14 cellular contexts compared by ENCODE assay signal in genomic region chr4:37661643-37662221, GRCh38. TPM values are rescaled to one million over a fixed set of nuclear protein-coding genes. Genes with fewer than 3 reads are reported as not detected.
DNase-seq lines count a peak whose midpoint lies in the region; ATAC-seq and TF ChIP-seq lines count a peak whose summit lies in the region.
"Had no signal": no experiment of that assay in that cellular context is flagged by ENCODE, and none has a peak within 500 bp of the region (broad histone marks: within the 10 kb centered on the region; RNA-seq: fewer than 3 reads in every experiment).

No MANE protein-coding gene starts in this region.

- no peaks in the 10 kb centered on the region for H3K36me3 ChIP-seq in osteoblast (ENCODE audit: insufficient read depth, low read length)
- H3K36me3 ChIP-seq: uterus had no signal

- H3K79me2 ChIP-seq in osteoblast (ENCODE audit: insufficient read depth, low read length) = peaks cover 32% of the 10 kb centered on the region

- peaks cover 15 to 43% of the 10 kb centered on the region in 2 donors for H3K36me3 Mint-ChIP-seq in CD14-positive monocyte

- H3K27me3 Mint-ChIP-seq in CD14-positive monocyte (ENCODE audit: low read depth in 3 of 3) = no peaks in the 10 kb centered on the region
- H3K27me3 Mint-ChIP-seq: activated CD4-positive, alpha-beta T cell treated with anti-CD3 and anti-CD28 coated beads, Interleukin-2, amount 10 ng/mL, durations not matched to agents 24 days and 14 days; activated naive CD4-positive, alpha-beta T cell treated with anti-CD3 and anti-CD28 coated beads, Interleukin-2, amount 50 U/mL, for 24 hours; effector memory CD8-positive, alpha-beta T cell had no signal

- peaks cover 46% of the 10 kb centered on the region for H3K4me1 Mint-ChIP-seq in CD14-positive monocyte

- no peak for ATAC-seq in GM21529 (IDR thresholded peaks at IDR 0.05; ENCODE audit: unreplicated experiment)
- ATAC-seq in left colon = no peak
- no peak for ATAC-seq in GM19452 (IDR thresholded peaks at IDR 0.05; ENCODE audit: unreplicated experiment)
- ATAC-seq: CD8-positive, alpha-beta T cell; effector memory CD8-positive, alpha-beta T cell had no signal

- H3K27ac ChIP-seq in osteoblast (ENCODE audit: low read depth, low read length) = no peak overlapping the region

- no peaks in the 10 kb centered on the region for H4K20me1 ChIP-seq in osteoblast (ENCODE audit: insufficient read depth, low read length)

- peaks cover 8 to 15% (median 12%) of the 10 kb centered on the region in 7 donors for H3K9me3 Mint-ChIP-seq in CD14-positive monocyte
- H3K9me3 Mint-ChIP-seq: activated naive CD4-positive, alpha-beta T cell treated with anti-CD3 and anti-CD28 coated beads, Interleukin-2, amount 50 U/mL, for 24 hours had no signal

- H3K27me3 ChIP-seq in osteoblast (ENCODE audit: insufficient read depth, low read length) = no peaks in the 10 kb centered on the region
- H3K27me3 ChIP-seq: uterus had no signal

- no peak for TF ChIP-seq CTCF in CD14-positive monocyte (IDR thresholded peaks at IDR 0.05)
- TF ChIP-seq CTCF in osteoblast (IDR thresholded peaks at IDR 0.05; ENCODE audit: extremely low read depth, low read depth, low read length) = no peak

- peak overlapping the region in 5 of 7 donors; percentile 19 to 77 (median 72) for H3K27ac Mint-ChIP-seq in CD14-positive monocyte
- H3K27ac Mint-ChIP-seq: activated CD4-positive, alpha-beta T cell treated with anti-CD3 and anti-CD28 coated beads, Interleukin-2, amount 10 ng/mL, durations not matched to agents 24 days and 14 days; activated naive CD4-positive, alpha-beta T cell treated with anti-CD3 and anti-CD28 coated beads, Interleukin-2, amount 50 U/mL, for 24 hours; CD8-positive, alpha-beta T cell had no signal

- H3K4me3 ChIP-seq in osteoblast (ENCODE audit: insufficient read depth, low read length) = no peak overlapping the region
- H3K4me3 ChIP-seq: uterus had no signal

- intact Hi-C loops in CD14-positive monocyte (cut with micrococcal nuclease) = no loop called here
- intact Hi-C loops in left colon (cut with DNase I, micrococcal nuclease) = no loop called here

- no peak for DNase-seq in CD14-positive monocyte (ENCODE audit: low spot score)
- peak; percentile 33 for DNase-seq in NCI-H1694 treated with DMSO at 0.1 percent for 48 hours (lab: John Stamatoyannopoulos, UW)
- DNase-seq in dermis blood vessel endothelial cell = peak; percentile 38
- DNase-seq in osteoblast (ENCODE audit: insufficient read length, low spot score, missing footprints) = peak; percentile 63
- DNase-seq in stimulated activated naive CD4-positive, alpha-beta T cell treated with Interleukin-2 at 50 U/mL for 16 hours (lab: John Stamatoyannopoulos, UW) = no peak
- no peak for DNase-seq in left colon
- DNase-seq: activated CD4-positive, alpha-beta T cell treated with anti-CD3 and anti-CD28 coated beads, Interleukin-2, amount 10 ng/mL, durations not matched to agents 24 days and 14 days; CD8-positive, alpha-beta T cell; effector memory CD8-positive, alpha-beta T cell; kidney; uterus had no signal

- H2AFZ ChIP-seq in osteoblast (ENCODE audit: low read length) = no peak overlapping the region

- no peak overlapping the region for H3K4me2 ChIP-seq in osteoblast (ENCODE audit: insufficient read depth, low read length)

- H3K9me3 ChIP-seq in osteoblast (ENCODE audit: low read depth, low read length) = no peaks in the 10 kb centered on the region
- H3K9me3 ChIP-seq: uterus had no signal

- H3K4me1 ChIP-seq in osteoblast (ENCODE audit: insufficient read depth, low read length) = peaks cover 30% of the 10 kb centered on the region

- no peak overlapping the region for H3K4me3 Mint-ChIP-seq in CD14-positive monocyte
- H3K4me3 Mint-ChIP-seq: activated CD4-positive, alpha-beta T cell treated with anti-CD3 and anti-CD28 coated beads, Interleukin-2, amount 10 ng/mL, durations not matched to agents 24 days and 14 days; activated naive CD4-positive, alpha-beta T cell treated with anti-CD3 and anti-CD28 coated beads, Interleukin-2, amount 50 U/mL, for 24 hours; CD8-positive, alpha-beta T cell; effector memory CD8-positive, alpha-beta T cell had no signal

RNA-seq across cellular contexts. Expression of gene RELL1, which starts 24.4 kb away (rescaled TPM):
- 10 to 100 TPM; 13.3 to 16.2 TPM for polyA plus RNA-seq in CD14-positive monocyte
- total RNA-seq in dermis blood vessel endothelial cell = 187 and 289 TPM in 2 replicates
- total RNA-seq in osteoblast = 61.2 and 64.5 TPM in 2 replicates
- 10 to 100 TPM; 53.7 to 75.0 TPM for total RNA-seq in left colon

Comparison
In these comparisons a context has a peak if more than half of its experiments do, and no peak if none do; other contexts are left out.
1. DNase-seq: peak in NCI-H1694 treated with DMSO at 0.1 percent for 48 hours (single experiment), dermis blood vessel endothelial cell (single experiment) and osteoblast (single experiment); none in CD14-positive monocyte (single experiment), stimulated activated naive CD4-positive, alpha-beta T cell treated with Interleukin-2 at 50 U/mL for 16 hours (single experiment) and left colon (0 of 2).